17 cellular contexts compared by ENCODE assay signal in genomic region chr1:3403388-3404179, GRCh38. TPM values are rescaled to one million over a fixed set of nuclear protein-coding genes. Genes with fewer than 3 reads are reported as not detected.
DNase-seq lines count a peak whose midpoint lies in the region; ATAC-seq and TF ChIP-seq lines count a peak whose summit lies in the region.
"Had no signal": no experiment of that assay in that cellular context is flagged by ENCODE, and none has a peak within 500 bp of the region (broad histone marks: within the 10 kb centered on the region; RNA-seq: fewer than 3 reads in every experiment).

No MANE protein-coding gene starts in this region.

- no peaks in the 10 kb centered on the region for H3K36me3 Mint-ChIP-seq in HFFc6 (ENCODE audit: low read depth)
- no peaks in the 10 kb centered on the region for H3K36me3 Mint-ChIP-seq in mesothelial cell of epicardium
- H3K36me3 Mint-ChIP-seq: activated naive CD4-positive, alpha-beta T cell treated with anti-CD3 and anti-CD28 coated beads, Interleukin-2, amount 50 U/mL, for 72 hours had no signal

- H3K27ac Mint-ChIP-seq in HFFc6 = no peak overlapping the region
- H3K27ac Mint-ChIP-seq in mesothelial cell of epicardium = no peak overlapping the region
- H3K27ac Mint-ChIP-seq: activated naive CD4-positive, alpha-beta T cell treated with anti-CD3 and anti-CD28 coated beads, Interleukin-2, amount 50 U/mL, for 72 hours had no signal

- H3K9me3 Mint-ChIP-seq in HFFc6 (no peaks in the 10 kb centered on the region), mesothelial cell of epicardium (no peaks in the 10 kb centered on the region)
- H3K9me3 Mint-ChIP-seq: activated naive CD4-positive, alpha-beta T cell treated with anti-CD3 and anti-CD28 coated beads, Interleukin-2, amount 50 U/mL, for 72 hours had no signal

- no peak overlapping the region for H3K4me3 ChIP-seq in coronary artery
- H3K4me3 ChIP-seq: heart right ventricle, skin epidermis, vagina had no signal

- ATAC-seq in sciatic nerve = no peak
- ATAC-seq: activated naive CD4-positive, alpha-beta T cell treated with anti-CD3 and anti-CD28 coated beads, Interleukin-2, amount 50 U/mL, for 72 hours; heart right ventricle had no signal

- DNase-seq in COR-L47 (lab: John Stamatoyannopoulos, UW) = peak; percentile 36
- no peak for DNase-seq in HFFc6
- peak; percentile 3 for DNase-seq in SK-N-DZ (ENCODE audit: low spot score)
- DNase-seq in mesothelial cell of epicardium (ENCODE audit: low spot score in 2 of 2, unreplicated experiment in 2 of 2) = no peak
- no peak for DNase-seq in sciatic nerve (ENCODE audit: low spot score)
- no peak for DNase-seq in UCSD-AML1 (lab: John Stamatoyannopoulos, UW; ENCODE audit: unreplicated experiment)
- no peak for DNase-seq in coronary artery (ENCODE audit: low spot score)
- no peak for DNase-seq in activated CD4-positive, CD25-positive, alpha-beta regulatory T cell (lab: John Stamatoyannopoulos, UW)
- DNase-seq: effector CD8-positive, alpha-beta T cell; heart right ventricle; IMR-90; NCI-H774; T-helper 1 cell had no signal

- H3K4me1 Mint-ChIP-seq in HFFc6 (ENCODE audit: low read depth) = 0 out of 2 replicates have a peak, but pooled peaks cover 8% of the 10 kb centered on the region
- H3K4me1 Mint-ChIP-seq in mesothelial cell of epicardium = peaks cover 28% of the 10 kb centered on the region

- TF ChIP-seq CTCF in HFFc6 (IDR thresholded peaks at IDR 0.05) (peak; percentile 65), mesothelial cell of epicardium (IDR thresholded peaks at IDR 0.05; ENCODE audit: unreplicated experiment) (peak; percentile 42), coronary artery (IDR thresholded peaks at IDR 0.05) (no peak)

- peaks cover 15% of the 10 kb centered on the region for H3K27me3 Mint-ChIP-seq in HFFc6 (ENCODE audit: insufficient read depth)
- H3K27me3 Mint-ChIP-seq in mesothelial cell of epicardium (ENCODE audit: low read depth) = peaks cover 42% of the 10 kb centered on the region

- intact Hi-C loops in sciatic nerve (cut with DNase I) = no loop called here

- no peak overlapping the region for H3K4me3 Mint-ChIP-seq in HFFc6
- no peak overlapping the region for H3K4me3 Mint-ChIP-seq in mesothelial cell of epicardium

- H3K27ac ChIP-seq in coronary artery = no peak overlapping the region
- H3K27ac ChIP-seq: skin epidermis, vagina had no signal

RNA-seq across cellular contexts. Expression of gene ARHGEF16, which starts 50.9 kb away (rescaled TPM):
- total RNA-seq in HFFc6 (2021; fragmentation: NEBNext Ultra II Directional; extraction: Animal tissue kit (Norgen Biotek cat#: 25700)) = under 1 TPM in 3 of 6 experiments, not detected in 3; 0.08 to 0.18 (median 0.17) TPM
- polyA plus RNA-seq in SK-N-DZ (2014; cell fraction: cytosol; rRNA removed) = 1.9 and 2.3 TPM in 2 replicates
- polyA plus RNA-seq in SK-N-DZ (2014; cell fraction: nucleus; rRNA removed) = 5.9 and 8.2 TPM in 2 replicates
- 20.1 to 20.3 TPM (median 20.3 TPM) in 3 replicates for total RNA-seq in mesothelial cell of epicardium
- 20.6 TPM for total RNA-seq in sciatic nerve
- total RNA-seq: mononuclear cell had no signal

Comparison
In these comparisons a context has a peak if more than half of its experiments do, and no peak if none do; other contexts are left out.
1. DNase-seq: peak in COR-L47 (single experiment) and SK-N-DZ (single experiment); none in HFFc6 (single experiment), mesothelial cell of epicardium (0 of 2), sciatic nerve (single experiment), UCSD-AML1 (single experiment), coronary artery (single experiment) and activated CD4-positive, CD25-positive, alpha-beta regulatory T cell (0 of 4).
2. RNA of gene ARHGEF16, which starts 50.9 kb away (total RNA-seq): 20.6 TPM in sciatic nerve (single experiment) and 20.1 to 20.3 TPM in mesothelial cell of epicardium; 0.08 to 0.18 TPM in HFFc6; every median in the first group is over 10 times any median in the second.